ENCODE assay signal across 15 cellular contexts in genomic region chr19:35095667-35096368, GRCh38. TPM values are rescaled to one million over a fixed set of nuclear protein-coding genes. Genes with fewer than 3 reads are reported as not detected.
DNase-seq lines count a peak whose midpoint lies in the region; ATAC-seq, FAIRE-seq and TF ChIP-seq lines count a peak whose summit lies in the region.
"Had no signal": no experiment of that assay in that cellular context is flagged by ENCODE, and none has a peak within 500 bp of the region (broad histone marks: within the 10 kb centered on the region; RNA-seq: fewer than 3 reads in every experiment).

No MANE protein-coding gene starts in this region.

- H3K4me3 Mint-ChIP-seq in stimulated activated memory B cell treated with anti-CD40 and anti-IgM and Interleukin-4, amounts not matched to agents 10 μg/mL and 1 μg/mL and 100 μg/mL, for 72 hours, result no peak overlapping the region
- H3K4me3 Mint-ChIP-seq: naive thymus-derived CD4-positive, alpha-beta T cell; WTC11 had no signal

- H3K79me2 ChIP-seq in keratinocyte (ENCODE audit: control insufficient read depth, insufficient read depth, low read length), result no peaks in the 10 kb centered on the region

- H3K4me1 ChIP-seq in keratinocyte (ENCODE audit: control insufficient read depth, extremely low read depth, insufficient read depth, low read length), result peaks cover 35% of the 10 kb centered on the region

- H3K36me3 Mint-ChIP-seq in stimulated activated memory B cell treated with anti-CD40 and anti-IgM and Interleukin-4, amounts not matched to agents 10 μg/mL and 1 μg/mL and 100 μg/mL, for 72 hours, result no peaks in the 10 kb centered on the region
- H3K36me3 Mint-ChIP-seq: naive thymus-derived CD4-positive, alpha-beta T cell; WTC11 had no signal

- peak overlapping the region; percentile 30 for H3K9ac ChIP-seq in keratinocyte (ENCODE audit: control insufficient read depth, extremely low read depth, insufficient read depth, low read length)

- ATAC-seq in stimulated activated memory B cell treated with anti-CD40 and anti-IgM and Interleukin-4, amounts not matched to agents 10 μg/mL and 1 μg/mL and 100 μg/mL, for 72 hours, result no peak
- ATAC-seq in HG02870 (IDR thresholded peaks at IDR 0.05; ENCODE audit: unreplicated experiment), result no peak
- ATAC-seq: naive thymus-derived CD4-positive, alpha-beta T cell; WTC11 had no signal

- intact Hi-C loops in cardiac septum (cut with DNase I), result no loop called here

- H3K27me3 Mint-ChIP-seq in stimulated activated memory B cell treated with anti-CD40 and anti-IgM and Interleukin-4, amounts not matched to agents 10 μg/mL and 1 μg/mL and 100 μg/mL, for 72 hours, result peaks cover 6% of the 10 kb centered on the region
- H3K27me3 Mint-ChIP-seq: naive thymus-derived CD4-positive, alpha-beta T cell had no signal

- peak; percentile 82 for DNase-seq in DMS 273 (lab: John Stamatoyannopoulos, UW; ENCODE audit: unreplicated experiment)
- DNase-seq in SW480 (ENCODE audit: low spot score), result peak; percentile 47
- no peak for DNase-seq in keratinocyte (ENCODE audit: low read depth, low spot score)
- DNase-seq in cardiac septum (ENCODE audit: low spot score), result no peak
- DNase-seq: activated naive CD4-positive, alpha-beta T cell treated with Interleukin-2 at 50 U/mL for 16 hours; left ventricle myocardium inferior; naive thymus-derived CD4-positive, alpha-beta T cell; NCI-H2029; retina; stimulated activated CD4-positive, alpha-beta T cell treated with anti-CD3 and anti-CD28 coated beads, Interleukin-2, amount 100 ng/mL, for 24 hours had no signal

- peak overlapping the region; percentile 65 for H3K4me2 ChIP-seq in keratinocyte (ENCODE audit: control insufficient read depth, extremely low read depth, insufficient read depth, low read depth, low read length)

- peak; percentile 91 for FAIRE-seq in keratinocyte (lab: Jason Lieb, UNC)
- FAIRE-seq: H54 had no signal

- H3K9me1 ChIP-seq in keratinocyte (ENCODE audit: control insufficient read depth, extremely low read depth, insufficient read depth, low read length), result no peaks in the 10 kb centered on the region

- peak overlapping the region; percentile 15 for H3K27ac ChIP-seq in keratinocyte (ENCODE audit: control insufficient read depth, insufficient read depth, low read length)
- H3K27ac ChIP-seq: HL-60, left ventricle myocardium inferior had no signal

- TF ChIP-seq CTCF in keratinocyte (optimal IDR thresholded peaks at IDR 0.05 in 1 of 3, IDR thresholded peaks at IDR 0.05 in 1 of 3, conservative IDR thresholded peaks at IDR 0.05 in 1 of 3; ENCODE audit: extremely low read depth in 1 of 3, insufficient read depth in 2 of 3, low read length in 3 of 3), result peak in 2 of 3 experiments; percentile 16 to 46

- no peaks in the 10 kb centered on the region for H3K9me3 ChIP-seq in keratinocyte (ENCODE audit: control insufficient read depth, low read depth, low read length)
- H3K9me3 ChIP-seq: left ventricle myocardium inferior had no signal

- H3K36me3 ChIP-seq in keratinocyte (ENCODE audit: control insufficient read depth in 2 of 2, extremely low read depth in 1 of 2, insufficient read depth in 2 of 2, low read length in 2 of 2), result no peaks in the 10 kb centered on the region
- H3K36me3 ChIP-seq: left ventricle myocardium inferior had no signal

- H4K20me1 ChIP-seq in keratinocyte (ENCODE audit: control insufficient read depth, extremely low read depth, insufficient read depth, low read length), result no peaks in the 10 kb centered on the region

- H3K9me3 Mint-ChIP-seq in stimulated activated memory B cell treated with anti-CD40 and anti-IgM and Interleukin-4, amounts not matched to agents 10 μg/mL and 1 μg/mL and 100 μg/mL, for 72 hours, result no peaks in the 10 kb centered on the region
- H3K9me3 Mint-ChIP-seq: WTC11 had no signal

- H3K4me3 ChIP-seq in keratinocyte (ENCODE audit: control insufficient read depth in 2 of 3, extremely low read depth in 1 of 3, insufficient read depth in 2 of 3, low read depth in 1 of 3, low read length in 3 of 3), result peak overlapping the region in 1 of 3 experiments; percentile 2
- H3K4me3 ChIP-seq: left ventricle myocardium inferior had no signal

- dilution Hi-C loops in keratinocyte (cut with MboI; ENCODE audit: extremely low pct_ligation_motif_present, low sequenced_read_pairs), result no loop called here

- H3K27ac Mint-ChIP-seq in stimulated activated memory B cell treated with anti-CD40 and anti-IgM and Interleukin-4, amounts not matched to agents 10 μg/mL and 1 μg/mL and 100 μg/mL, for 72 hours, result no peak overlapping the region
- H3K27ac Mint-ChIP-seq: WTC11 had no signal

- H3K27me3 ChIP-seq in keratinocyte (ENCODE audit: control insufficient read depth, extremely low read depth, insufficient read depth, low read length), result no peaks in the 10 kb centered on the region

- H2AFZ ChIP-seq in keratinocyte (ENCODE audit: control insufficient read depth, low read length), result peak overlapping the region; percentile 51

- no peaks in the 10 kb centered on the region for H3K4me1 Mint-ChIP-seq in stimulated activated memory B cell treated with anti-CD40 and anti-IgM and Interleukin-4, amounts not matched to agents 10 μg/mL and 1 μg/mL and 100 μg/mL, for 72 hours
- H3K4me1 Mint-ChIP-seq: naive thymus-derived CD4-positive, alpha-beta T cell had no signal

RNA-seq across cellular contexts. Expression of gene FXYD3, which starts 19.8 kb away (rescaled TPM):
- 563 to 2,415 TPM (median 851 TPM) in 3 replicates for polyA plus RNA-seq in keratinocyte
- 498 TPM for polyA plus RNA-seq in keratinocyte (2011; ENCODE audit: low read depth)
- 945 and 1,085 TPM in 2 replicates for polyA plus RNA-seq in keratinocyte (2011; cell fraction: cytosol; rRNA removed)
- 621 and 766 TPM in 2 replicates for polyA plus RNA-seq in keratinocyte (2011; cell fraction: nucleus; rRNA removed)
- polyA plus RNA-seq in keratinocyte (2012; ENCODE audit: low replicate concordance), result 829 and 2,475 TPM in 2 replicates
- 308 to 665 TPM (median 468 TPM) in 3 replicates for polyA minus RNA-seq in keratinocyte
- 614 TPM for polyA minus RNA-seq in keratinocyte (2011; cell fraction: cytosol; rRNA and poly(A)+ RNA removed)
- polyA minus RNA-seq in keratinocyte (2011; cell fraction: nucleus; rRNA and poly(A)+ RNA removed), result 205 and 217 TPM in 2 replicates
- total RNA-seq in cardiac septum, result not detected
- total RNA-seq: naive thymus-derived CD4-positive, alpha-beta T cell had no signal
- polyA plus RNA-seq: naive thymus-derived CD4-positive, alpha-beta T cell had no signal

RNA-seq across cellular contexts. Expression of gene LGI4, which starts 39.0 kb away (rescaled TPM):
- 0.01 to 0.14 TPM (median 0.10 TPM) in 3 replicates for polyA plus RNA-seq in keratinocyte
- 0.76 TPM for polyA plus RNA-seq in keratinocyte (2011; ENCODE audit: low read depth)
- 0.09 TPM in 1 of 2 replicates, not detected in the other for polyA plus RNA-seq in keratinocyte (2011; cell fraction: cytosol; rRNA removed)
- polyA plus RNA-seq in keratinocyte (2011; cell fraction: nucleus; rRNA removed), result 0.89 and 1.1 TPM in 2 replicates
- 0.11 and 0.93 TPM in 2 replicates for polyA plus RNA-seq in keratinocyte (2012; ENCODE audit: low replicate concordance)
- not detected in 3 replicates for polyA minus RNA-seq in keratinocyte
- polyA minus RNA-seq in keratinocyte (2011; cell fraction: cytosol; rRNA and poly(A)+ RNA removed), result not detected
- 0.31 TPM in 1 of 2 replicates, not detected in the other for polyA minus RNA-seq in keratinocyte (2011; cell fraction: nucleus; rRNA and poly(A)+ RNA removed)
- total RNA-seq in cardiac septum, result 8.1 TPM
- polyA plus RNA-seq: naive thymus-derived CD4-positive, alpha-beta T cell had no signal

RNA-seq across cellular contexts. Expression of gene FXYD1, which starts 42.8 kb away (rescaled TPM):
- 0.14 to 0.23 TPM (median 0.19 TPM) in 3 replicates for polyA plus RNA-seq in keratinocyte
- polyA plus RNA-seq in keratinocyte (2011; ENCODE audit: low read depth), result not detected
- polyA plus RNA-seq in keratinocyte (2011; cell fraction: cytosol; rRNA removed), result not detected in 2 replicates
- not detected in 2 replicates for polyA plus RNA-seq in keratinocyte (2011; cell fraction: nucleus; rRNA removed)
- 0.32 and 2.6 TPM in 2 replicates for polyA plus RNA-seq in keratinocyte (2012; ENCODE audit: low replicate concordance)
- not detected in 3 replicates for polyA minus RNA-seq in keratinocyte
- not detected for polyA minus RNA-seq in keratinocyte (2011; cell fraction: cytosol; rRNA and poly(A)+ RNA removed)
- not detected in 2 replicates for polyA minus RNA-seq in keratinocyte (2011; cell fraction: nucleus; rRNA and poly(A)+ RNA removed)
- total RNA-seq in cardiac septum, result 613 TPM

RNA-seq across cellular contexts. Expression of gene FXYD7, which starts 47.2 kb away (rescaled TPM):
- 0.36 TPM in 1 of 3 replicates, not detected in the others for polyA plus RNA-seq in keratinocyte
- polyA plus RNA-seq in keratinocyte (2011; ENCODE audit: low read depth), result not detected
- polyA plus RNA-seq in keratinocyte (2011; cell fraction: cytosol; rRNA removed), result not detected in 2 replicates
- not detected in 2 replicates for polyA plus RNA-seq in keratinocyte (2011; cell fraction: nucleus; rRNA removed)
- polyA plus RNA-seq in keratinocyte (2012; ENCODE audit: low replicate concordance), result 0.24 TPM in 1 of 2 replicates, not detected in the other
- not detected in 3 replicates for polyA minus RNA-seq in keratinocyte
- not detected for polyA minus RNA-seq in keratinocyte (2011; cell fraction: cytosol; rRNA and poly(A)+ RNA removed)
- polyA minus RNA-seq in keratinocyte (2011; cell fraction: nucleus; rRNA and poly(A)+ RNA removed), result not detected in 2 replicates
- not detected for total RNA-seq in cardiac septum
- total RNA-seq: left ventricle myocardium inferior had no signal

RNA-seq across cellular contexts. Expression of gene HPN, which starts 54.3 kb away (rescaled TPM):
- polyA plus RNA-seq in keratinocyte, result not detected in 3 replicates
- polyA plus RNA-seq in keratinocyte (2011; ENCODE audit: low read depth), result not detected
- polyA plus RNA-seq in keratinocyte (2011; cell fraction: cytosol; rRNA removed), result not detected in 2 replicates
- not detected in 2 replicates for polyA plus RNA-seq in keratinocyte (2011; cell fraction: nucleus; rRNA removed)
- polyA plus RNA-seq in keratinocyte (2012; ENCODE audit: low replicate concordance), result not detected in 2 replicates
- not detected in 3 replicates for polyA minus RNA-seq in keratinocyte
- not detected for polyA minus RNA-seq in keratinocyte (2011; cell fraction: cytosol; rRNA and poly(A)+ RNA removed)
- not detected in 2 replicates for polyA minus RNA-seq in keratinocyte (2011; cell fraction: nucleus; rRNA and poly(A)+ RNA removed)
- 4.9 TPM for total RNA-seq in cardiac septum
- total RNA-seq: naive thymus-derived CD4-positive, alpha-beta T cell had no signal
- polyA plus RNA-seq: naive thymus-derived CD4-positive, alpha-beta T cell had no signal

Comparison
In these comparisons a context has a peak if more than half of its experiments do, and no peak if none do; other contexts are left out.
1. DNase-seq: peak in DMS 273 (single experiment) and SW480 (single experiment); none in keratinocyte (single experiment) and cardiac septum (single experiment).